ENCODE assay signal across 10 cellular contexts in genomic region chr22:46108564-46109473, GRCh38. TPM values are rescaled to one million over a fixed set of nuclear protein-coding genes. Genes with fewer than 3 reads are reported as not detected.
DNase-seq lines count a peak whose midpoint lies in the region; TF ChIP-seq lines count a peak whose summit lies in the region.
"Had no signal": no experiment of that assay in that cellular context is flagged by ENCODE, and none has a peak within 500 bp of the region (broad histone marks: within the 10 kb centered on the region; RNA-seq: fewer than 3 reads in every experiment).

No MANE protein-coding gene starts in this region.

- no peaks in the 10 kb centered on the region for H3K36me3 Mint-ChIP-seq in nephron (ENCODE audit: low read depth)
- no peaks in the 10 kb centered on the region for H3K36me3 Mint-ChIP-seq in activated CD4-positive, alpha-beta T cell treated with anti-CD3 and anti-CD28 coated beads, Interleukin-2, amount 10 ng/mL, durations not matched to agents 24 days and 14 days (ENCODE audit: low read depth)

- H3K27me3 ChIP-seq in BJ (ENCODE audit: control insufficient read depth, insufficient read depth, low read length) = no peaks in the 10 kb centered on the region
- H3K27me3 ChIP-seq in Peyer's patch = no peaks in the 10 kb centered on the region

- TF ChIP-seq CTCF in BJ (IDR thresholded peaks at IDR 0.05; ENCODE audit: insufficient read depth, low read depth, low read length) (peak; percentile 33), Peyer's patch (IDR thresholded peaks at IDR 0.05) (no peak), nephron (IDR thresholded peaks at IDR 0.05; ENCODE audit: unreplicated experiment in 3 of 3) (no peak)

- peak overlapping the region in 3 of 4 donors; percentile 26 to 97 (median 89) for H3K27ac ChIP-seq in Peyer's patch

- no peak for DNase-seq in BJ (ENCODE audit: low read depth)
- DNase-seq in Peyer's patch = no peak
- DNase-seq in erythroblast (lab: John Stamatoyannopoulos, UW) = peak; percentile 24 to 29
- DNase-seq in NCI-H2081 treated with DMSO at 0.1 percent for 48 hours (lab: John Stamatoyannopoulos, UW) = no peak
- DNase-seq in activated CD4-positive, alpha-beta T cell treated with anti-CD3 and anti-CD28 coated beads, Interleukin-2, amount 10 ng/mL, durations not matched to agents 24 days and 14 days = no peak
- no peak for DNase-seq in hypothalamus (lab: John Stamatoyannopoulos, UW)
- DNase-seq in D341Med (ENCODE audit: low spot score) = no peak
- DNase-seq: DMS79 treated with DMSO at 0.1 percent for 48 hours, NCI-H526 treated with DMSO at 0.1 percent for 48 hours had no signal

- H3K9me3 Mint-ChIP-seq in nephron = no peaks in the 10 kb centered on the region
- H3K9me3 Mint-ChIP-seq in activated CD4-positive, alpha-beta T cell treated with anti-CD3 and anti-CD28 coated beads, Interleukin-2, amount 10 ng/mL, durations not matched to agents 24 days and 14 days = no peaks in the 10 kb centered on the region

- intact Hi-C loops in activated CD4-positive, alpha-beta T cell treated with anti-CD3 and anti-CD28 coated beads, Interleukin-2, amount 10 ng/mL, durations not matched to agents 24 days and 14 days (cut with micrococcal nuclease) = no loop called here

- peaks cover 35% of the 10 kb centered on the region for H3K4me1 Mint-ChIP-seq in nephron
- H3K4me1 Mint-ChIP-seq in activated CD4-positive, alpha-beta T cell treated with anti-CD3 and anti-CD28 coated beads, Interleukin-2, amount 10 ng/mL, durations not matched to agents 24 days and 14 days = no peaks in the 10 kb centered on the region

- no peak overlapping the region for H3K4me3 ChIP-seq in BJ (ENCODE audit: low read depth, low read length)
- H3K4me3 ChIP-seq in Peyer's patch = no peak overlapping the region

- H3K27me3 Mint-ChIP-seq in nephron (ENCODE audit: low read depth) = no peaks in the 10 kb centered on the region
- H3K27me3 Mint-ChIP-seq in activated CD4-positive, alpha-beta T cell treated with anti-CD3 and anti-CD28 coated beads, Interleukin-2, amount 10 ng/mL, durations not matched to agents 24 days and 14 days = no peaks in the 10 kb centered on the region

- peaks cover 0 to 90% (median 24%) of the 10 kb centered on the region in 4 donors for H3K4me1 ChIP-seq in Peyer's patch

- TF ChIP-seq POLR2A in Peyer's patch (IDR thresholded peaks at IDR 0.05) (no peak), erythroblast (IDR thresholded peaks at IDR 0.05; ENCODE audit: low read length) (no peak)

- H3K27ac Mint-ChIP-seq in nephron = peak overlapping the region in 2 of 3 experiments; percentile 16 to 62
- no peak overlapping the region for H3K27ac Mint-ChIP-seq in activated CD4-positive, alpha-beta T cell treated with anti-CD3 and anti-CD28 coated beads, Interleukin-2, amount 10 ng/mL, durations not matched to agents 24 days and 14 days

- no peak overlapping the region for H3K4me3 Mint-ChIP-seq in nephron
- H3K4me3 Mint-ChIP-seq in activated CD4-positive, alpha-beta T cell treated with anti-CD3 and anti-CD28 coated beads, Interleukin-2, amount 10 ng/mL, durations not matched to agents 24 days and 14 days = no peak overlapping the region

- POLR2A ChIA-PET in BJ (lab: Charles Lee) = interaction anchor here (0.6 kb wide), 1 partner anchor 21 kb away, joined by 5 read pairs; no protein-coding TSS in a partner anchor

- no peaks in the 10 kb centered on the region for H3K9me3 ChIP-seq in Peyer's patch

- CTCF ChIA-PET in BJ (lab: Yijun Ruan, JAX) = interaction anchor here (1.2 to 3.2 kb wide), 3 partner anchors 8 to 108 kb away, joined by 4 to 9 read pairs (median 5); no protein-coding TSS in a partner anchor

- H3K36me3 ChIP-seq in BJ (ENCODE audit: control insufficient read depth, insufficient read depth, low read length) (peaks cover 78% of the 10 kb centered on the region), Peyer's patch (peaks cover 0 to 62% (median 0%) of the 10 kb centered on the region in 3 donors)

RNA-seq across cellular contexts. Expression of gene PPARA, which starts 41.5 kb away (rescaled TPM):
- 9.9 and 10.3 TPM in 2 replicates for polyA plus RNA-seq in BJ (2011; rRNA removed)
- 12.8 and 20.0 TPM in 2 replicates for polyA minus RNA-seq in BJ (2011; rRNA and poly(A)+ RNA removed)
- 100 to 1,000 TPM in 3 of 4 donors, 10 to 100 TPM in 1; 21.5 to 231 (median 189) TPM for total RNA-seq in Peyer's patch
- 13.0 and 14.4 TPM in 2 replicates for total RNA-seq in activated CD4-positive, alpha-beta T cell treated with anti-CD3 and anti-CD28 coated beads, Interleukin-2, amount 10 ng/mL, durations not matched to agents 24 days and 14 days

Comparison
In these comparisons a context has a peak if more than half of its experiments do, and no peak if none do; other contexts are left out.
1. DNase-seq: peak in erythroblast (2 of 2); none in BJ (single experiment), Peyer's patch (0 of 3), NCI-H2081 treated with DMSO at 0.1 percent for 48 hours (single experiment), activated CD4-positive, alpha-beta T cell treated with anti-CD3 and anti-CD28 coated beads, Interleukin-2, amount 10 ng/mL, durations not matched to agents 24 days and 14 days (single experiment), hypothalamus (0 of 51) and D341Med (single experiment).